Comparison of ENCODE assay signal across 1 cellular context in the genomic region with DNA sequence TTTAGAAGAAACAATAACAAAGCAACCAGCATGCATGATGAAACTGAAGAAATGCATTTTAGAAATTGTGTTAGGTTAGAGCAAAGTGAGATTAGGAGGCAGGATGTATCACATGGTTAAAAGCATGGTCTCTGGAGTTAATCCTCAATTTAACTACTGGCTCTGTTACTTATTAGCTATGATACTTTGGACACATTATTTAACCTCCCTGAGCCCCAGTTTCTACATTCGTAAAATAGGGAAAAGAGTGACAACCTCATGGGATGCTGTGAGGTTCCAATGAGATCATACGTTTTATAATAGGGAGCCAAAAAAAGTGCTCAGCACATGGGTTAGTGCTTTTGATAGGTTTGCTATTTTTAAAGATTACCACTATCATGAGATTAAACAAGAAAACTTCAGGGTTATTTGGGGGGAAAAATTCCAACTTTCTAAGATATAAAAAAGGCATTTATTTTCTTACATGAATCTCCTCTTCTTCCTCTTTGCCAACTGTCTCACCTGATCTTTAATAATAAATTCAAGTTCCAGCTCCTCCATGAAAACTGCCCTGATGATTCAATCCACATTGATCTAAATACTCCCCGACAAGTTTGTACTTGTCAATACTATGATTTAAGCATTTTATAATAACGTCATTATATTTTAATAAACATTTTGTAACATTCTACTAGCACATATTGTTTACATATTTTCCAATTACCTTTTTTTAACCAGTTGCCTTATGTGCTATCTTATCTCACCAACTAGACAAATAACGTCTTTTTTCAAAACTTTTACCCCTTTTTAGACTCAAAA.
TF ChIP-seq lines count a peak whose summit lies in the region.

No MANE protein-coding gene starts in this region.

TF ChIP-seq in endothelial cell of umbilical vein, 7 proteins besides CTCF, POLR2A, EP300 and RAD21:
- no peak for TF ChIP-seq FOS (IDR thresholded peaks at IDR 0.05; ENCODE audit: borderline replicate concordance, insufficient read depth, low read length)
- no peak for TF ChIP-seq MYC (IDR thresholded peaks at IDR 0.05; ENCODE audit: low read depth, low read length)
- TF ChIP-seq EZH2 (IDR thresholded peaks at IDR 0.05; ENCODE audit: borderline replicate concordance, low read depth, low read length, severe bottlenecking), result no peak
- TF ChIP-seq GATA2 (IDR thresholded peaks at IDR 0.05; ENCODE audit: insufficient read depth, insufficient read length, low read depth, low read length), result no peak
- TF ChIP-seq, protein P1, sequence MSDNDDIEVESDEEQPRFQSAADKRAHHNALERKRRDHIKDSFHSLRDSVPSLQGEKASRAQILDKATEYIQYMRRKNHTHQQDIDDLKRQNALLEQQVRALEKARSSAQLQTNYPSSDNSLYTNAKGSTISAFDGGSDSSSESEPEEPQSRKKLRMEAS (IDR thresholded peaks at IDR 0.05; ENCODE audit: insufficient read depth, insufficient read length), result no peak
- no peak for TF ChIP-seq POLR2AphosphoS5 (IDR thresholded peaks at IDR 0.05; ENCODE audit: insufficient read depth, low read depth, low read length)
- TF ChIP-seq JUN (IDR thresholded peaks at IDR 0.05; ENCODE audit: borderline replicate concordance, insufficient read depth, insufficient read length, low read depth), result no peak
